In the genomic region with DNA sequence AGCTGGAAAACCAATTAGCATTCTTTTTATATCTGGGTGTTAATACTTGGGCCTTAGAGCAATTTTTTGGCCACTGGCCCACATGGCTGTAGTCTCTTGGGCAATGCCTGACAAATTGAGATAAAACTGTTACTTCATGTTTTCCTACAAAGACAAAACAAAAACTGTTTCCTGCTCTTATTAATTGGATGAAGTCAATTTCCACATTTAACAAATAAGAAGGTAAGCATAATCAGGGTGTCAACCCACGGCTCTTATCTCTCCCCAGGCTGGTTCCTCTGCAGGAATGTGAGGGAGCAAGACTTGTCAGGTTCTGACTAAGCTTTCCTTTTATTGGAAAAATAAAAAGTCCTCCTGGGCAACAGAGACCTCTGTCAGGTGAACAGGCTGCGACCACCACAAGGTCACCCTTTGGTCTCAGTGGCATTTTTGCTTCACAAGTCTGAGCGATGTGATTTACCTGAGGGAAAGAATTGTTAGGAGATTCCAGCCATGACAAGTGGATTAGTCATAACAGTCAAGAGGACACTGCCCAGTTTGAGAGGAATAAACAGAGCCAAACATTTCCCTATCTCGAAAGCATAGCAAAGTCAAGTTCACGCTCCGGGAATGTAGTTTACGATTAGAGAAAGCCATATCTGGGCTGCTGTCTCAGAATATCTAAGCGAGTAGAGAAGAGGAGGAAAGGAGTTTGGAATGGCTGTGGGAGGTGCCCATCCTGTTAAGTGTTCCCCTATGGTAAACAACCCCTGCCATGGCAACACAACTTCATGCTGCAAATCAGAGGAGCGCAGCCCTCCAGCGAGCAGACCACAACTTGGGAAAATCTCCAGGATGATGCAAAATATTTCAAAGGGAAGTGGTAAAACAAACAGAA, we compare ENCODE assay signal across 8 cellular contexts.
DNase-seq lines count a peak whose midpoint lies in the region; ATAC-seq and TF ChIP-seq lines count a peak whose summit lies in the region.

No MANE protein-coding gene starts in this region.

- no peaks in the 10 kb centered on the region for H3K79me2 ChIP-seq in smooth muscle cell (ENCODE audit: low read depth)

- no peaks in the 10 kb centered on the region for H3K9me3 ChIP-seq in adrenal gland (replicated peaks in 1 of 3)
- H3K9me3 ChIP-seq in right cardiac atrium (ENCODE audit: control insufficient read depth, low read length) = no peaks in the 10 kb centered on the region
- no peaks in the 10 kb centered on the region for H3K9me3 ChIP-seq in smooth muscle cell (replicated peaks; ENCODE audit: low read depth)

- H3K36me3 ChIP-seq in adrenal gland (replicated peaks in 1 of 2) (no peaks in the 10 kb centered on the region), smooth muscle cell (ENCODE audit: low read depth) (no peaks in the 10 kb centered on the region)

- H3K4me2 ChIP-seq in smooth muscle cell = peak overlapping the region; percentile 69

- TF ChIP-seq CTCF in HFFc6 (IDR thresholded peaks at IDR 0.05) (no peak; the same call in 1 of the 2 replicates), adrenal gland (IDR thresholded peaks at IDR 0.05) (no peak), smooth muscle cell (IDR thresholded peaks at IDR 0.05; ENCODE audit: borderline replicate concordance, insufficient read depth, poor library complexity, severe bottlenecking) (no peak)

- H3K36me3 Mint-ChIP-seq in HFFc6 (ENCODE audit: low read depth) = peaks cover 9% of the 10 kb centered on the region; the same call in 1 of the 2 replicates

- H3K27ac ChIP-seq in adrenal gland (peak overlapping the region in 3 of 5 donors; percentile 48 to 73 (median 58)), right cardiac atrium (ENCODE audit: low read length) (peak overlapping the region; percentile 99), smooth muscle cell (ENCODE audit: low read depth) (peak overlapping the region; percentile 96)

- no peaks in the 10 kb centered on the region for H4K20me1 ChIP-seq in smooth muscle cell (ENCODE audit: low read depth)

- 13 to 17% (median 15%) methylated on average over 10 of the region's 10 CpGs for WGBS in adrenal gland, 4 donors
- WGBS in right cardiac atrium = 4% methylated on average over 10 of the region's 10 CpGs
- 9% methylated on average over 10 of the region's 10 CpGs for WGBS in smooth muscle cell (ENCODE audit: low lambda C conversion rate)

- intact Hi-C loops in adrenal gland (cut with DNase I) (no loop called here), right cardiac atrium (cut with DNase I) (loop anchor here in 2 of 4 donors (2.0 to 10.0 kb wide), 4 partner anchors 143 to 230 kb away; a partner anchor contains a TSS)

- TF ChIP-seq POLR2A in adrenal gland (IDR thresholded peaks at IDR 0.05) = no peak

- DNase-seq in HFFc6 = peak; percentile 99
- DNase-seq in adrenal gland = peak; percentile 26 to 73 (median 66)
- DNase-seq in right cardiac atrium = peak; percentile 81 to 91 (median 87)
- DNase-seq in smooth muscle cell (lab: John Stamatoyannopoulos, UW; ENCODE audit: unreplicated experiment) = peak; percentile 37
- DNase-seq in activated CD4-positive, alpha-beta T cell treated with anti-CD3 and anti-CD28 coated beads, Interleukin-2, amount 50 U/mL, for 4 hours = no peak
- no peak for DNase-seq in NCI-H1930 (lab: John Stamatoyannopoulos, UW)

- ATAC-seq in right cardiac atrium (peak; percentile 91), GM18517 (IDR thresholded peaks at IDR 0.05; ENCODE audit: unreplicated experiment) (no peak), GM21723 (IDR thresholded peaks at IDR 0.05; ENCODE audit: unreplicated experiment) (no peak)

- H3K9me3 Mint-ChIP-seq in HFFc6 = no peaks in the 10 kb centered on the region

- H3K4me1 Mint-ChIP-seq in HFFc6 (ENCODE audit: low read depth) = peaks cover 53% of the 10 kb centered on the region

- peak overlapping the region; percentile 80 for H3K9ac ChIP-seq in smooth muscle cell (ENCODE audit: low read depth)

- H3K4me3 Mint-ChIP-seq in HFFc6 = peak overlapping the region; percentile 86

- no peaks in the 10 kb centered on the region; the same call in 1 of the 2 replicates for H3K27me3 Mint-ChIP-seq in HFFc6 (ENCODE audit: insufficient read depth)

- H3K4me3 ChIP-seq in adrenal gland (peak overlapping the region in 1 of 4 donors; percentile 5), right cardiac atrium (ENCODE audit: low read length) (peak overlapping the region; percentile 26), smooth muscle cell (peak overlapping the region; percentile 5)

- no peaks in the 10 kb centered on the region for H3K27me3 ChIP-seq in adrenal gland
- H3K27me3 ChIP-seq in right cardiac atrium (ENCODE audit: control insufficient read depth, insufficient read depth) = no peaks in the 10 kb centered on the region
- H3K27me3 ChIP-seq in smooth muscle cell (ENCODE audit: low read depth) = no peaks in the 10 kb centered on the region

- H3K4me1 ChIP-seq in adrenal gland (replicated peaks in 1 of 2) = peaks cover 12 to 31% of the 10 kb centered on the region in 2 donors
- peaks cover 9% of the 10 kb centered on the region for H3K4me1 ChIP-seq in right cardiac atrium (ENCODE audit: control insufficient read depth, insufficient read depth, low read length)
- peaks cover 17% of the 10 kb centered on the region for H3K4me1 ChIP-seq in smooth muscle cell (ENCODE audit: low read depth)

- H3K27ac Mint-ChIP-seq in HFFc6 = peak overlapping the region; percentile 96

- no peak overlapping the region for H2AFZ ChIP-seq in smooth muscle cell (ENCODE audit: low read depth)

- H3F3A ChIP-seq in smooth muscle cell (ENCODE audit: low read depth) = peaks cover 32% of the 10 kb centered on the region

Comparison
In these comparisons a context has a peak if more than half of its experiments do, and no peak if none do; other contexts are left out.
1. DNase-seq: peak in HFFc6 (single experiment), adrenal gland (7 of 7), right cardiac atrium (3 of 3) and smooth muscle cell (single experiment); none in activated CD4-positive, alpha-beta T cell treated with anti-CD3 and anti-CD28 coated beads, Interleukin-2, amount 50 U/mL, for 4 hours (0 of 2) and NCI-H1930 (0 of 2).
2. ATAC-seq: peak in right cardiac atrium (2 of 2); none in GM18517 (single experiment) and GM21723 (single experiment).
3. Peak in every context shown above with its lines, with median percentiles within 50 percentile points of each other: H3K27ac ChIP-seq.